19 cellular contexts compared by ENCODE assay signal in the genomic region with DNA sequence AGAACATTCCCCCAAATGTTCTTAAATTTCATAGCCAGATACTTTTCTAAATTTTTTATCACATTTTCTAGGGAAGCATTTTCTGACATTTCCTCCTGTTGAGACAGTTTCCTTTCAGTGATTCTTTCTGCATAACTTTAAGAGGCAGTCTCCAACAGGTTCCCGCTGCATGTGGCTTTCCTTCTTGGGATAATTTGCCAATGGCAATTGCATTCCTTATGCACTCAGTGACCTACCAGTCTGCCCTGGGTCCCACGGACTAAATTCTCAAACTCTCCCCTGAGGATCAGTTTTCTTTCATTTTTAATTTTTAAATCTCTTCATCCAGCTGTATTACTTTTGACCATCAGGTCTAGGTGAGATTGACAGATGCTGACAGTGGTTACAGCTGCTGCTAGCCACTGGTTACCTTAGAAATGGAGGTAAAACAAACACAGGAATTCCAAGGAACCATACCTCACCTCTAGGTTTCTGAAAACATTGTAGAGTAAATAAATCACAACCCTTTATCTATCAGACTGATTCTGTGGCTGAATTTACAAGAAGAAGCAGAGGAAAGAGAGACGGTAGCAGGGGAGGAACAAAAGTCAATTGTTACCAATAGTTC.
DNase-seq lines count a peak whose midpoint lies in the region; ATAC-seq and TF ChIP-seq lines count a peak whose summit lies in the region.
"Had no signal": no experiment of that assay in that cellular context is flagged by ENCODE, and none has a peak within 500 bp of the region (broad histone marks: within the 10 kb centered on the region; RNA-seq: fewer than 3 reads in every experiment).

No MANE protein-coding gene starts in this region.

- no peak overlapping the region for H3K23ac ChIP-seq in neuronal stem cell (ENCODE audit: low read depth, low read length, poor library complexity)

- H3K9me3 ChIP-seq in HUES64 (ENCODE audit: insufficient read depth, low read depth, low read length) (no peaks in the 10 kb centered on the region), iPS-18a (ENCODE audit: control insufficient read depth, low read depth, low read length) (no peaks in the 10 kb centered on the region), neuronal stem cell (replicated peaks in 1 of 2; ENCODE audit: control insufficient read depth in 2 of 2, insufficient read depth in 1 of 2, low read depth in 1 of 2, low read length in 2 of 2) (no peaks in the 10 kb centered on the region), stomach (no peaks in the 10 kb centered on the region), aorta (ENCODE audit: control insufficient read depth, low read length) (peaks cover 2% of the 10 kb centered on the region)

- no peak overlapping the region for H2BK120ac ChIP-seq in neuronal stem cell (ENCODE audit: low read depth, low read length)

- no peak overlapping the region for H2BK12ac ChIP-seq in neuronal stem cell (ENCODE audit: low read length)

- no peaks in the 10 kb centered on the region for H3K79me1 ChIP-seq in neuronal stem cell (ENCODE audit: low read depth, low read length)

- no peak for TF ChIP-seq EP300 in stomach (IDR thresholded peaks at IDR 0.05)

- no peak overlapping the region for H4K91ac ChIP-seq in neuronal stem cell (ENCODE audit: low read depth, low read length, poor library complexity)

- H3K4me2 ChIP-seq in neuronal stem cell (ENCODE audit: insufficient read depth, low read length, poor library complexity, severe bottlenecking), result no peak overlapping the region

- H3K27ac ChIP-seq in HUES64 (ENCODE audit: low read depth, low read length), result peak overlapping the region; percentile 59; the same call in 1 of the 2 replicates
- peak overlapping the region; percentile 7 for H3K27ac ChIP-seq in iPS-18a (ENCODE audit: low read length)
- H3K27ac ChIP-seq in neuronal stem cell (replicated peaks; ENCODE audit: low read length), result no peak overlapping the region
- H3K27ac ChIP-seq in stomach, result no peak overlapping the region
- no peak overlapping the region for H3K27ac ChIP-seq in aorta (ENCODE audit: low read depth in 1 of 2, low read length in 2 of 2)
- H3K27ac ChIP-seq: GM23248 had no signal

- H3K9ac ChIP-seq in HUES64 (ENCODE audit: low read depth, low read length), result no peak overlapping the region
- peak overlapping the region; percentile 43 for H3K9ac ChIP-seq in iPS-18a (ENCODE audit: low read length)
- H3K9ac ChIP-seq in neuronal stem cell (ENCODE audit: low read depth, low read length, poor library complexity), result no peak overlapping the region
- H3K9ac ChIP-seq: GM23248 had no signal

- ATAC-seq in esophagus mucosa (no peak), aorta (ENCODE audit: low FRiP score) (no peak)
- ATAC-seq: CD8-positive, alpha-beta T cell; PC-3 had no signal

- H2BK5ac ChIP-seq in neuronal stem cell (ENCODE audit: low read length), result no peak overlapping the region

- H2AFZ ChIP-seq in neuronal stem cell (ENCODE audit: low read length), result peak overlapping the region; percentile 33
- H2AFZ ChIP-seq: GM23248 had no signal

- H3K36me3 ChIP-seq in HUES64 (ENCODE audit: insufficient read depth, low read length) (no peaks in the 10 kb centered on the region), iPS-18a (ENCODE audit: control insufficient read depth, low read depth, low read length) (no peaks in the 10 kb centered on the region), neuronal stem cell (replicated peaks in 1 of 2; ENCODE audit: control insufficient read depth in 2 of 2, insufficient read depth in 2 of 2, low read length in 2 of 2) (no peaks in the 10 kb centered on the region), stomach (no peaks in the 10 kb centered on the region), aorta (ENCODE audit: control insufficient read depth in 1 of 2, insufficient read depth in 2 of 2, low read length in 1 of 2) (no peaks in the 10 kb centered on the region)

- intact Hi-C loops in stomach (cut with DNase I; ENCODE audit: low total_unique reads), result no loop called here
- intact Hi-C loops in aorta (cut with DNase I), result no loop called here

- no peak overlapping the region for H3K4ac ChIP-seq in neuronal stem cell (ENCODE audit: low read length)

- H3K14ac ChIP-seq in neuronal stem cell (ENCODE audit: low read length), result no peak overlapping the region

- no peak overlapping the region for H2BK15ac ChIP-seq in neuronal stem cell (ENCODE audit: low read length)

- H3K27me3 ChIP-seq in HUES64 (ENCODE audit: insufficient read depth, low read length) (no peaks in the 10 kb centered on the region), iPS-18a (ENCODE audit: control insufficient read depth, insufficient read depth, low read length) (no peaks in the 10 kb centered on the region), neuronal stem cell (ENCODE audit: control insufficient read depth in 3 of 3, insufficient read depth in 3 of 3, low read depth in 1 of 3, low read length in 3 of 3) (no peaks in the 10 kb centered on the region), stomach (peaks cover 0 to 22% (median 0%) of the 10 kb centered on the region in 3 donors), aorta (ENCODE audit: control insufficient read depth in 1 of 2, insufficient read depth in 2 of 2, low read length in 1 of 2) (no peaks in the 10 kb centered on the region)

- H3K4me3 ChIP-seq in HUES64 (ENCODE audit: low read length) (no peak overlapping the region), iPS-18a (ENCODE audit: low read length) (no peak overlapping the region), neuronal stem cell (ENCODE audit: low read length in 2 of 2) (no peak overlapping the region), stomach (no peak overlapping the region), aorta (ENCODE audit: low read length in 2 of 2) (no peak overlapping the region)
- H3K4me3 ChIP-seq: GM23248 had no signal

- no peak overlapping the region for H4K8ac ChIP-seq in neuronal stem cell (ENCODE audit: low read depth, low read length)

- H3K4me1 ChIP-seq in HUES64 (ENCODE audit: insufficient read depth, low read length) (peaks cover 23% of the 10 kb centered on the region), iPS-18a (ENCODE audit: control insufficient read depth, low read depth, low read length) (peaks cover 29% of the 10 kb centered on the region), neuronal stem cell (ENCODE audit: control insufficient read depth in 2 of 2, insufficient read depth in 1 of 2, low read depth in 1 of 2, low read length in 2 of 2) (peaks cover 3% of the 10 kb centered on the region in 2 donors), stomach (no peaks in the 10 kb centered on the region), aorta (ENCODE audit: control insufficient read depth in 1 of 2, insufficient read depth in 2 of 2, low read length in 2 of 2) (no peaks in the 10 kb centered on the region)

- TF ChIP-seq CTCF in stomach (IDR thresholded peaks at IDR 0.05), result no peak

- no peak overlapping the region for H2AK5ac ChIP-seq in neuronal stem cell (ENCODE audit: low read depth, low read length)

- no peak for TF ChIP-seq POLR2A in stomach (IDR thresholded peaks at IDR 0.05)

- 27% methylated on average over 3 of the region's 3 CpGs for WGBS in HUES64
- WGBS in neuronal stem cell (ENCODE audit: extremely low coverage in 2 of 2, insufficient read length in 2 of 2, insufficient replicate concordance in 1 of 2), 2 donors, result no CpG with 5 or more reads among the region's 3 CpGs
- WGBS in stomach, 5 donors, result 17 to 25% (median 18%) methylated on average over 3 of the region's 3 CpGs
- 11 to 19% methylated on average over 3 of the region's 3 CpGs for WGBS in aorta, 2 donors

- DNase-seq in ELF-1 (ENCODE audit: low read depth, low spot score) (peak; percentile 25), neuronal stem cell (ENCODE audit: low spot score) (no peak), stomach (no peak), aorta (no peak)
- DNase-seq: 8988T; C1 segment of cervical spinal cord; CD8-positive, alpha-beta T cell; DND-41; Kasumi-1; NCI-H1694; NCI-H2081; NCI-H2171; NCI-H524 treated with DMSO at 0.1 percent for 48 hours; PC-3; Right ventricle myocardium superior had no signal

- H3K18ac ChIP-seq in neuronal stem cell (ENCODE audit: low read length), result no peak overlapping the region

Comparison
In these comparisons a context has a peak if more than half of its experiments do, and no peak if none do; other contexts are left out.
1. H3K27ac ChIP-seq: peak in HUES64 (single experiment) and iPS-18a (single experiment); none in neuronal stem cell (single experiment), stomach (0 of 5) and aorta (0 of 2).